Comparison of ENCODE assay signal across 1 cellular context in genomic region chr6:56528412-56528841, GRCh38.
TF ChIP-seq lines count a peak whose summit lies in the region.

No MANE protein-coding gene starts in this region.

TF ChIP-seq in HEK293, 187 proteins besides CTCF, POLR2A, EP300 and RAD21 (continued from another document):
- TF ChIP-seq, protein P1, sequence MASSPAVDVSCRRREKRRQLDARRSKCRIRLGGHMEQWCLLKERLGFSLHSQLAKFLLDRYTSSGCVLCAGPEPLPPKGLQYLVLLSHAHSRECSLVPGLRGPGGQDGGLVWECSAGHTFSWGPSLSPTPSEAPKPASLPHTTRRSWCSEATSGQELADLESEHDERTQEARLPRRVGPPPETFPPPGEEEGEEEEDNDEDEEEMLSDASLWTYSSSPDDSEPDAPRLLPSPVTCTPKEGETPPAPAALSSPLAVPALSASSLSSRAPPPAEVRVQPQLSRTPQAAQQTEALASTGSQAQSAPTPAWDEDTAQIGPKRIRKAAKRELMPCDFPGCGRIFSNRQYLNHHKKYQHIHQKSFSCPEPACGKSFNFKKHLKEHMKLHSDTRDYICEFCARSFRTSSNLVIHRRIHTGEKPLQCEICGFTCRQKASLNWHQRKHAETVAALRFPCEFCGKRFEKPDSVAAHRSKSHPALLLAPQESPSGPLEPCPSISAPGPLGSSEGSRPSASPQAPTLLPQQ (tag by site-specific recombination; IDR thresholded peaks at IDR 0.05) = 0 out of 2 replicates have a peak, but pooled peaks have one; percentile 35
- TF ChIP-seq ZNF132 (tag by site-specific recombination; IDR thresholded peaks at IDR 0.05; ENCODE audit: borderline replicate concordance) (no peak), ZNF16 (tag by site-specific recombination; IDR thresholded peaks at IDR 0.05; ENCODE audit: low read depth) (no peak), ZNF629 (tag by site-specific recombination; IDR thresholded peaks at IDR 0.05) (peak; percentile 95), ZNF449 (tag by site-specific recombination; IDR thresholded peaks at IDR 0.05) (peak; percentile 19; the same call in 1 of the 2 replicates), GLIS1 (tag by site-specific recombination; IDR thresholded peaks at IDR 0.05) (no peak), ZNF292 (tag by site-specific recombination; IDR thresholded peaks at IDR 0.05; ENCODE audit: borderline replicate concordance, low read depth) (no peak), PRDM1 (tag by site-specific recombination; IDR thresholded peaks at IDR 0.05) (no peak), ZNF362 (tag by site-specific recombination; IDR thresholded peaks at IDR 0.05) (peak; percentile 60; the same call in 1 of the 2 replicates), ZNF639 (tag by site-specific recombination; IDR thresholded peaks at IDR 0.05) (0 out of 2 replicates have a peak, but pooled peaks have one; percentile 37), KLF10 (tag by site-specific recombination; IDR thresholded peaks at IDR 0.05) (peak; percentile 72), ZNF558 (tag by site-specific recombination; IDR thresholded peaks at IDR 0.05) (peak; percentile 29; the same call in 1 of the 2 replicates), ZNF335 (tag by site-specific recombination; conservative IDR thresholded peaks at IDR 0.05) (no peak; the same call in 1 of the 2 replicates), ZNF660 (tag by site-specific recombination; IDR thresholded peaks at IDR 0.05) (peak; percentile 53; the same call in 1 of the 2 replicates), OSR2 (tag by site-specific recombination; IDR thresholded peaks at IDR 0.05) (peak; percentile 46; the same call in 1 of the 2 replicates), ZSCAN30 (tag by site-specific recombination; IDR thresholded peaks at IDR 0.05) (no peak), ZSCAN18 (tag by site-specific recombination; IDR thresholded peaks at IDR 0.05) (no peak), ZNF571 (tag by site-specific recombination; IDR thresholded peaks at IDR 0.05) (no peak), MYNN (tag by site-specific recombination; IDR thresholded peaks at IDR 0.05; ENCODE audit: borderline replicate concordance) (peak; percentile 99), YY1 (tag by site-specific recombination; IDR thresholded peaks at IDR 0.05) (no peak), ZNF416 (tag by site-specific recombination; IDR thresholded peaks at IDR 0.05) (no peak), ZNF529 (tag by site-specific recombination; IDR thresholded peaks at IDR 0.05; ENCODE audit: insufficient replicate concordance) (no peak), SETDB1 (IDR thresholded peaks at IDR 0.05; ENCODE audit: insufficient read length, low read length) (no peak), ZFP3 (tag by site-specific recombination; IDR thresholded peaks at IDR 0.05; ENCODE audit: low read depth) (no peak), ZBTB10 (tag by site-specific recombination; IDR thresholded peaks at IDR 0.05) (no peak), ZNF366 (tag by site-specific recombination; conservative IDR thresholded peaks at IDR 0.05) (peak; percentile 93), ZNF423 (tag by site-specific recombination; IDR thresholded peaks at IDR 0.05) (no peak), KLF7 (tag by site-specific recombination; IDR thresholded peaks at IDR 0.05; ENCODE audit: borderline replicate concordance) (no peak), GLIS2 (tag by site-specific recombination; IDR thresholded peaks at IDR 0.05) (no peak), HOXA7 (CRISPR knock-in tag; IDR thresholded peaks at IDR 0.05; ENCODE audit: borderline replicate concordance) (no peak), SCRT2 (tag by site-specific recombination; IDR thresholded peaks at IDR 0.05) (peak; percentile 95), ZNF24 (tag by site-specific recombination; IDR thresholded peaks at IDR 0.05) (no peak; the same call in 1 of the 2 replicates), WT1 (tag by site-specific recombination; IDR thresholded peaks at IDR 0.05) (no peak), ZFP37 (tag by site-specific recombination; IDR thresholded peaks at IDR 0.05) (0 out of 2 replicates have a peak, but pooled peaks have one; percentile 22), ZNF37A (tag by site-specific recombination; IDR thresholded peaks at IDR 0.05) (no peak), ZNF112 (tag by site-specific recombination; IDR thresholded peaks at IDR 0.05) (no peak), ZNF23 (tag by site-specific recombination; IDR thresholded peaks at IDR 0.05; ENCODE audit: borderline replicate concordance) (no peak), ZNF621 (tag by site-specific recombination; IDR thresholded peaks at IDR 0.05) (no peak), TCF7L2 (IDR thresholded peaks at IDR 0.05; ENCODE audit: borderline replicate concordance, low read depth, low read length) (no peak), ZNF580 (tag by site-specific recombination; IDR thresholded peaks at IDR 0.05) (no peak), GLI4 (tag by site-specific recombination; IDR thresholded peaks at IDR 0.05) (no peak), ZNF514 (tag by site-specific recombination; IDR thresholded peaks at IDR 0.05) (no peak)
- TF ChIP-seq, protein P2, sequence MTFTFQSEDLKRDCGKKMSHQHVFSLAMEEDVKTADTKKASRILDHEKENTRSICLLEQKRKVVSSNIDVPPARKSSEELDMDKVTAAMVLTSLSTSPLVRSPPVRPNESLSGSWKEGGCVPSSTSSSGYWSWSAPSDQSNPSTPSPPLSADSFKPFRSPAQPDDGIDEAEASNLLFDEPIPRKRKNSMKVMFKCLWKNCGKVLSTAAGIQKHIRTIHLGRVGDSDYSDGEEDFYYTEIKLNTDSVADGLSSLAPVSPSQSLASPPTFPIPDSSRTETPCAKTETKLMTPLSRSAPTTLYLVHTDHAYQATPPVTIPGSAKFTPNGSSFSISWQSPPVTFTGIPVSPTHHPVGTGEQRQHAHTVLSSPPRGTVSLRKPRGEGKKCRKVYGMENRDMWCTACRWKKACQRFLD (tag by site-specific recombination; IDR thresholded peaks at IDR 0.05) = no peak
- TF ChIP-seq, protein P3, sequence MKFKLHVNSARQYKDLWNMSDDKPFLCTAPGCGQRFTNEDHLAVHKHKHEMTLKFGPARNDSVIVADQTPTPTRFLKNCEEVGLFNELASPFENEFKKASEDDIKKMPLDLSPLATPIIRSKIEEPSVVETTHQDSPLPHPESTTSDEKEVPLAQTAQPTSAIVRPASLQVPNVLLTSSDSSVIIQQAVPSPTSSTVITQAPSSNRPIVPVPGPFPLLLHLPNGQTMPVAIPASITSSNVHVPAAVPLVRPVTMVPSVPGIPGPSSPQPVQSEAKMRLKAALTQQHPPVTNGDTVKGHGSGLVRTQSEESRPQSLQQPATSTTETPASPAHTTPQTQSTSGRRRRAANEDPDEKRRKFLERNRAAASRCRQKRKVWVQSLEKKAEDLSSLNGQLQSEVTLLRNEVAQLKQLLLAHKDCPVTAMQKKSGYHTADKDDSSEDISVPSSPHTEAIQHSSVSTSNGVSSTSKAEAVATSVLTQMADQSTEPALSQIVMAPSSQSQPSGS (tag by site-specific recombination; IDR thresholded peaks at IDR 0.05; ENCODE audit: low read depth) = peak; percentile 77
- TF ChIP-seq, protein P4, sequence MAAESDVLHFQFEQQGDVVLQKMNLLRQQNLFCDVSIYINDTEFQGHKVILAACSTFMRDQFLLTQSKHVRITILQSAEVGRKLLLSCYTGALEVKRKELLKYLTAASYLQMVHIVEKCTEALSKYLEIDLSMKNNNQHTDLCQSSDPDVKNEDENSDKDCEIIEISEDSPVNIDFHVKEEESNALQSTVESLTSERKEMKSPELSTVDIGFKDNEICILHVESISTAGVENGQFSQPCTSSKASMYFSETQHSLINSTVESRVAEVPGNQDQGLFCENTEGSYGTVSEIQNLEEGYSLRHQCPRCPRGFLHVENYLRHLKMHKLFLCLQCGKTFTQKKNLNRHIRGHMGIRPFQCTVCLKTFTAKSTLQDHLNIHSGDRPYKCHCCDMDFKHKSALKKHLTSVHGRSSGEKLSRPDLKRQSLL (tag by site-specific recombination; IDR thresholded peaks at IDR 0.05) = no peak
